8 cellular contexts compared by ENCODE assay signal in the genomic region with DNA sequence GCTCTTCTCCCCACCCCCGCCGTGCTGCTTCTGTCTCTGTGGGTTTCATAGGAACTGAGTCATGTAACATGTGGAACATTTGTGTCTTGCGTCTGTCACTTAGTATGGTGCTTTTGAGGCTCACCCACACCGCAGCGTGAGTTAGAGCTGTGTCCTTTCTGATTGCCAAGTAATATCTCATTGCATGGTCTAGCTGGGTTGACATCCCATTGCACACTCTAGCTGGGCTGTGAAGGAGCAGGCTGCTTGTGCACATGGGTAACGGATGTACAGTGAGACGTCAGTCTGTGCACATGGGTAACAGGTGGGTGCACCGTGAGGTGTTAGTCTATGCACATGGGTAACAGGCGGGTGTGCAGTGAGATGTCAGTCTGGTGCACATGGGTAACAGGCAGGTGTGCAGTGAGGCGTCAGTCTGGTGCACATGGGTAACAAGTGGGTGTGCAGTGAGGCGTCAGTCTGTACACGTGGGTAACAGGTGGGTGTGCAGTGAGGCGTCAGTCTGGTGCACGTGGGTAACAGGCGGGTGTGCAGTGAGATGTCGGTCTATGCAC. TPM values are rescaled to one million over a fixed set of nuclear protein-coding genes. Genes with fewer than 3 reads are reported as not detected.
DNase-seq lines count a peak whose midpoint lies in the region; ATAC-seq and TF ChIP-seq lines count a peak whose summit lies in the region.
"Not testable (repeated sequence)": the region's sequence is repeated elsewhere in the genome, so short reads cannot be mapped to it uniquely, and the experiment has no call there.

No MANE protein-coding gene starts in this region.

- not testable (repeated sequence) for H4K91ac ChIP-seq in neuronal stem cell (ENCODE audit: low read depth, low read length, poor library complexity)

- H2BK120ac ChIP-seq in neuronal stem cell (ENCODE audit: low read depth, low read length): not testable (repeated sequence)

- not testable (repeated sequence) for H2AFZ ChIP-seq in neuronal stem cell (ENCODE audit: low read length)

- not testable (repeated sequence) for H3K9ac ChIP-seq in neuronal stem cell (ENCODE audit: low read depth, low read length, poor library complexity)

- not testable (repeated sequence) for H3K14ac ChIP-seq in neuronal stem cell (ENCODE audit: low read length)

- H3K9me3 ChIP-seq in DOHH2 (ENCODE audit: control insufficient read depth, insufficient read depth, low read length); neuronal stem cell (replicated peaks in 1 of 2; ENCODE audit: control insufficient read depth in 2 of 2, insufficient read depth in 1 of 2, low read depth in 1 of 2, low read length in 2 of 2): not testable (repeated sequence)

- peaks cover 14% of the 10 kb centered on the region for H3K4me1 ChIP-seq in DOHH2 (ENCODE audit: control insufficient read depth, low read length)
- not testable (repeated sequence) for H3K4me1 ChIP-seq in neuronal stem cell (ENCODE audit: control insufficient read depth in 2 of 2, insufficient read depth in 1 of 2, low read depth in 1 of 2, low read length in 2 of 2)

- no CpG with 5 or more reads among the region's 16 CpGs for WGBS in neuronal stem cell (ENCODE audit: extremely low coverage in 2 of 2, insufficient read length in 2 of 2, insufficient replicate concordance in 1 of 2), 2 donors

- not testable (repeated sequence) for H2BK15ac ChIP-seq in neuronal stem cell (ENCODE audit: low read length)

- not testable (repeated sequence) for H3F3A ChIP-seq in DOHH2 (ENCODE audit: control insufficient read depth, insufficient read depth)

- ATAC-seq in GM21360 (IDR thresholded peaks at IDR 0.05; ENCODE audit: unreplicated experiment): peak; percentile 54
- peak; percentile 58 for ATAC-seq in HG03135 (IDR thresholded peaks at IDR 0.05; ENCODE audit: unreplicated experiment)

- H4K8ac ChIP-seq in neuronal stem cell (ENCODE audit: low read depth, low read length): not testable (repeated sequence)

- DNase-seq in T-helper 22 cell (ENCODE audit: low read depth) (peak; percentile 40), activated T-cell treated with anti-CD3 and anti-CD28 coated beads for 48 hours (ENCODE audit: low read depth) (peak; percentile 52)
- DNase-seq in effector CD4-positive, alpha-beta T cell: peak; percentile 22
- not testable (repeated sequence) for DNase-seq in neuronal stem cell (ENCODE audit: low spot score)
- DNase-seq in stimulated activated CD8-positive, alpha-beta memory T cell treated with anti-CD3 and anti-CD28 coated beads, Interleukin-4, amount 100 ng/mL, for 4 hours (ENCODE audit: low read depth in 2 of 2, low spot score in 1 of 2): peak; percentile 24 to 56

- H2AK5ac ChIP-seq in neuronal stem cell (ENCODE audit: low read depth, low read length): not testable (repeated sequence)

- peak overlapping the region; percentile 70 for H3K27ac ChIP-seq in DOHH2 (ENCODE audit: low read depth, low read length)
- H3K27ac ChIP-seq in neuronal stem cell (replicated peaks; ENCODE audit: low read length): not testable (repeated sequence)

- H3K9me2 ChIP-seq in DOHH2 (replicated peaks; ENCODE audit: control insufficient read depth, low read length): not testable (repeated sequence)

- not testable (repeated sequence) for H3K23ac ChIP-seq in neuronal stem cell (ENCODE audit: low read depth, low read length, poor library complexity)

- not testable (repeated sequence) for H4K20me1 ChIP-seq in DOHH2 (ENCODE audit: control insufficient read depth, insufficient read depth, low read depth, low read length)

- not testable (repeated sequence) for H2BK5ac ChIP-seq in neuronal stem cell (ENCODE audit: low read length)

- not testable (repeated sequence) for H3K4ac ChIP-seq in neuronal stem cell (ENCODE audit: low read length)

- not testable (repeated sequence) for TF ChIP-seq CTCF in DOHH2 (IDR thresholded peaks at IDR 0.05; ENCODE audit: low read depth, low read length, poor library complexity, severe bottlenecking)

- peak overlapping the region; percentile 58 for H2BK12ac ChIP-seq in neuronal stem cell (ENCODE audit: low read length)

- H3K18ac ChIP-seq in neuronal stem cell (ENCODE audit: low read length): not testable (repeated sequence)

- peak overlapping the region; percentile 61 for H3K4me2 ChIP-seq in DOHH2 (ENCODE audit: low read length)
- H3K4me2 ChIP-seq in neuronal stem cell (ENCODE audit: insufficient read depth, low read length, poor library complexity, severe bottlenecking): not testable (repeated sequence)

- H3K27me3 ChIP-seq in DOHH2 (ENCODE audit: control insufficient read depth, low read length); neuronal stem cell (ENCODE audit: control insufficient read depth in 3 of 3, insufficient read depth in 3 of 3, low read depth in 1 of 3, low read length in 3 of 3): not testable (repeated sequence)

- H3K36me3 ChIP-seq in DOHH2 (ENCODE audit: control insufficient read depth, low read length); neuronal stem cell (replicated peaks in 1 of 2; ENCODE audit: control insufficient read depth in 2 of 2, insufficient read depth in 2 of 2, low read length in 2 of 2): not testable (repeated sequence)

- not testable (repeated sequence) for H3K79me2 ChIP-seq in DOHH2 (ENCODE audit: control insufficient read depth, low read length)

- not testable (repeated sequence) for H3K79me1 ChIP-seq in neuronal stem cell (ENCODE audit: low read depth, low read length)

- H3K4me3 ChIP-seq in DOHH2 (ENCODE audit: low read length): peak overlapping the region; percentile 24; the same call in 1 of the 2 replicates
- H3K4me3 ChIP-seq in neuronal stem cell (ENCODE audit: low read length in 2 of 2): not testable (repeated sequence)

RNA-seq across cellular contexts. Expression of gene SPN, which starts 36.2 kb away (rescaled TPM):
- polyA plus RNA-seq in neuronal stem cell (2013, experiment 1 of 2): 0.25 TPM
- polyA plus RNA-seq in neuronal stem cell (2013, experiment 2 of 2): 0.17 TPM

RNA-seq across cellular contexts. Expression of gene QPRT, which starts 52.1 kb away (rescaled TPM):
- 165 TPM for polyA plus RNA-seq in neuronal stem cell (2013, experiment 1 of 2)
- polyA plus RNA-seq in neuronal stem cell (2013, experiment 2 of 2): 168 TPM
